ENCODE assay signal across 1 cellular context in genomic region chr18:48943333-48943732, GRCh38.
TF ChIP-seq lines count a peak whose summit lies in the region.

No MANE protein-coding gene starts in this region.

TF ChIP-seq in liver, 16 proteins besides CTCF, POLR2A, EP300 and RAD21 (continued from another document):
- TF ChIP-seq GABPA (IDR thresholded peaks at IDR 0.05 in 1 of 2, conservative IDR thresholded peaks at IDR 0.05 in 1 of 2) (no peak), JUND (IDR thresholded peaks at IDR 0.05) (no peak), SP1 (IDR thresholded peaks at IDR 0.05) (no peak), FOXA1 (IDR thresholded peaks at IDR 0.05) (no peak), HNF4G (IDR thresholded peaks at IDR 0.05) (no peak), MAX (IDR thresholded peaks at IDR 0.05) (no peak), YY1 (IDR thresholded peaks at IDR 0.05) (no peak)
- TF ChIP-seq, protein P1, sequence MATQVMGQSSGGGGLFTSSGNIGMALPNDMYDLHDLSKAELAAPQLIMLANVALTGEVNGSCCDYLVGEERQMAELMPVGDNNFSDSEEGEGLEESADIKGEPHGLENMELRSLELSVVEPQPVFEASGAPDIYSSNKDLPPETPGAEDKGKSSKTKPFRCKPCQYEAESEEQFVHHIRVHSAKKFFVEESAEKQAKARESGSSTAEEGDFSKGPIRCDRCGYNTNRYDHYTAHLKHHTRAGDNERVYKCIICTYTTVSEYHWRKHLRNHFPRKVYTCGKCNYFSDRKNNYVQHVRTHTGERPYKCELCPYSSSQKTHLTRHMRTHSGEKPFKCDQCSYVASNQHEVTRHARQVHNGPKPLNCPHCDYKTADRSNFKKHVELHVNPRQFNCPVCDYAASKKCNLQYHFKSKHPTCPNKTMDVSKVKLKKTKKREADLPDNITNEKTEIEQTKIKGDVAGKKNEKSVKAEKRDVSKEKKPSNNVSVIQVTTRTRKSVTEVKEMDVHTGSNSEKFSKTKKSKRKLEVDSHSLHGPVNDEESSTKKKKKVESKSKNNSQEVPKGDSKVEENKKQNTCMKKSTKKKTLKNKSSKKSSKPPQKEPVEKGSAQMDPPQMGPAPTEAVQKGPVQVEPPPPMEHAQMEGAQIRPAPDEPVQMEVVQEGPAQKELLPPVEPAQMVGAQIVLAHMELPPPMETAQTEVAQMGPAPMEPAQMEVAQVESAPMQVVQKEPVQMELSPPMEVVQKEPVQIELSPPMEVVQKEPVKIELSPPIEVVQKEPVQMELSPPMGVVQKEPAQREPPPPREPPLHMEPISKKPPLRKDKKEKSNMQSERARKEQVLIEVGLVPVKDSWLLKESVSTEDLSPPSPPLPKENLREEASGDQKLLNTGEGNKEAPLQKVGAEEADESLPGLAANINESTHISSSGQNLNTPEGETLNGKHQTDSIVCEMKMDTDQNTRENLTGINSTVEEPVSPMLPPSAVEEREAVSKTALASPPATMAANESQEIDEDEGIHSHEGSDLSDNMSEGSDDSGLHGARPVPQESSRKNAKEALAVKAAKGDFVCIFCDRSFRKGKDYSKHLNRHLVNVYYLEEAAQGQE (IDR thresholded peaks at IDR 0.05), result no peak
